ENCODE assay signal across 16 cellular contexts in the genomic region with DNA sequence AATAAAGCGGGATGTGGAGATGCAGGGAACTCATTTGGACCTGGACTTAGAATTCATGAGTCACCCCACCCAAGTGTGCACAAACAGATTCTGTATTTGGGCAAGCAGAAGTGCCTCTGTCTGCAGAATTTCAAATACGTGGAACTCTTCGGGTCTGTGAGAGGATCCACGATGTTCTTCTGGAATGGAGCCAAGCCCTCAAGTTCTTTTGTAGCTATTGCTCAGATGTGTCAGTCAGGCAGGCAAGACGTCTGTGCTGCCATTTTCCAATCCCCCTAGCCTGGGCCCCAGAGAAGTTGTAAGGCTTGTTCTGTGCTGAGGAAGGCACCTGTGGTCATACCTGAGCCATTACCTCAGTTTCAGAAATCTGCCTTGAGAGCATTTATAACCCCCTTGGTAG.
A peak's percentile ranks its signal among the peaks of the same experiment; 100 is the strongest.
DNase-seq lines count a peak whose midpoint lies in the region; ATAC-seq and TF ChIP-seq lines count a peak whose summit lies in the region.
"Had no signal": no experiment of that assay in that cellular context is flagged by ENCODE, and none has a peak within 500 bp of the region (broad histone marks: within the 10 kb centered on the region; RNA-seq: fewer than 3 reads in every experiment).

No MANE protein-coding gene starts in this region.

- H3K36me3 Mint-ChIP-seq in mesothelial cell of epicardium, result peaks cover 15% of the 10 kb centered on the region
- peaks cover 31% of the 10 kb centered on the region for H3K36me3 Mint-ChIP-seq in type B pancreatic cell
- H3K36me3 Mint-ChIP-seq in activated CD8-positive, alpha-beta T cell treated with anti-CD3 and anti-CD28 coated beads for 36 hours (ENCODE audit: low read depth), result no peaks in the 10 kb centered on the region

- no peaks in the 10 kb centered on the region for H3K27me3 ChIP-seq in tibial artery

- POLR2A ChIA-PET in activated CD8-positive, alpha-beta T cell treated with anti-CD3 and anti-CD28 coated beads for 36 hours (lab: Charles Lee), result no interaction called here

- TF ChIP-seq CTCF in mesothelial cell of epicardium (IDR thresholded peaks at IDR 0.05; ENCODE audit: unreplicated experiment) (no peak), type B pancreatic cell (conservative IDR thresholded peaks at IDR 0.05) (no peak), tibial artery (IDR thresholded peaks at IDR 0.05) (no peak)
- no peak for TF ChIP-seq CTCF in activated CD8-positive, alpha-beta T cell treated with anti-CD3 and anti-CD28 coated beads for 36 hours (IDR thresholded peaks at IDR 0.05)

- no peak for TF ChIP-seq POLR2A in GM18505 (IDR thresholded peaks at IDR 0.05; ENCODE audit: borderline replicate concordance, extremely low read depth, insufficient read depth, insufficient read length)

- CTCF ChIA-PET in activated CD8-positive, alpha-beta T cell treated with anti-CD3 and anti-CD28 coated beads for 36 hours (lab: Charles Lee), result no interaction called here

- H3K4me1 Mint-ChIP-seq in mesothelial cell of epicardium (peaks cover 26% of the 10 kb centered on the region), type B pancreatic cell (ENCODE audit: unreplicated experiment) (peaks cover 19% of the 10 kb centered on the region)
- no peaks in the 10 kb centered on the region for H3K4me1 Mint-ChIP-seq in activated CD8-positive, alpha-beta T cell treated with anti-CD3 and anti-CD28 coated beads for 36 hours (ENCODE audit: low read depth)
- H3K4me1 Mint-ChIP-seq: B cell had no signal

- H3K36me3 ChIP-seq in tibial artery, result peaks cover 2 to 12% (median 7%) of the 10 kb centered on the region in 3 donors

- H3K4me3 Mint-ChIP-seq in mesothelial cell of epicardium (no peak overlapping the region), type B pancreatic cell (peak overlapping the region; percentile 48)
- no peak overlapping the region for H3K4me3 Mint-ChIP-seq in activated CD8-positive, alpha-beta T cell treated with anti-CD3 and anti-CD28 coated beads for 36 hours
- H3K4me3 Mint-ChIP-seq: B cell; CD4-positive, alpha-beta T cell; H9 had no signal

- H3K4me1 ChIP-seq in tibial artery, result no peaks in the 10 kb centered on the region

- H3K27ac Mint-ChIP-seq in mesothelial cell of epicardium (peak overlapping the region; percentile 75), type B pancreatic cell (peak overlapping the region; percentile 94)
- no peak overlapping the region for H3K27ac Mint-ChIP-seq in activated CD8-positive, alpha-beta T cell treated with anti-CD3 and anti-CD28 coated beads for 36 hours
- H3K27ac Mint-ChIP-seq: B cell; CD4-positive, alpha-beta T cell had no signal

- no peaks in the 10 kb centered on the region for H3K9me3 Mint-ChIP-seq in mesothelial cell of epicardium
- no peaks in the 10 kb centered on the region for H3K9me3 Mint-ChIP-seq in type B pancreatic cell
- H3K9me3 Mint-ChIP-seq in activated CD8-positive, alpha-beta T cell treated with anti-CD3 and anti-CD28 coated beads for 36 hours, result no peaks in the 10 kb centered on the region
- H3K9me3 Mint-ChIP-seq: CD4-positive, alpha-beta T cell; H9 had no signal

- intact Hi-C loops in activated CD8-positive, alpha-beta T cell treated with anti-CD3 and anti-CD28 coated beads for 36 hours (cut with micrococcal nuclease), result no loop called here
- intact Hi-C loops in tibial artery (cut with DNase I; ENCODE audit: low total_unique reads), result no loop called here

- H3K27me3 Mint-ChIP-seq in mesothelial cell of epicardium (ENCODE audit: low read depth), result no peaks in the 10 kb centered on the region
- H3K27me3 Mint-ChIP-seq in type B pancreatic cell, result no peaks in the 10 kb centered on the region
- peaks cover 8% of the 10 kb centered on the region for H3K27me3 Mint-ChIP-seq in activated CD8-positive, alpha-beta T cell treated with anti-CD3 and anti-CD28 coated beads for 36 hours

- H3K27ac ChIP-seq in tibial artery, result no peak overlapping the region

- DNase-seq in M059J (ENCODE audit: low read depth) (peak; percentile 7), fibroblast of gingiva (ENCODE audit: low read depth) (peak; percentile 5), mesothelial cell of epicardium (ENCODE audit: low spot score in 2 of 2, unreplicated experiment in 2 of 2) (no peak), type B pancreatic cell (ENCODE audit: extremely low spot score, unreplicated experiment) (no peak), tibial artery (no peak)
- DNase-seq in activated CD8-positive, alpha-beta T cell treated with anti-CD3 and anti-CD28 coated beads for 36 hours, result no peak
- DNase-seq: CD4-positive, alpha-beta T cell; H9; NCI-H1417; NCI-H187 treated with DMSO at 0.1 percent for 48 hours; NCI-H2171; NCI-H748 treated with DMSO at 0.1 percent for 48 hours; OCI-M1; SHP77 treated with DMSO at 0.1 percent for 48 hours had no signal

- no peak for ATAC-seq in GM18505 (IDR thresholded peaks at IDR 0.05; ENCODE audit: unreplicated experiment)
- no peak for ATAC-seq in activated CD8-positive, alpha-beta T cell treated with anti-CD3 and anti-CD28 coated beads for 36 hours

- H3K4me3 ChIP-seq in tibial artery, result no peak overlapping the region

- no peaks in the 10 kb centered on the region for H3K9me3 ChIP-seq in tibial artery

Comparison
In these comparisons a context has a peak if more than half of its experiments do, and no peak if none do; other contexts are left out.
1. DNase-seq: peak in M059J (single experiment) and fibroblast of gingiva (single experiment); none in mesothelial cell of epicardium (0 of 2), type B pancreatic cell (single experiment), activated CD8-positive, alpha-beta T cell treated with anti-CD3 and anti-CD28 coated beads for 36 hours (single experiment) and tibial artery (0 of 2).